23 cellular contexts compared by ENCODE assay signal in the genomic region with DNA sequence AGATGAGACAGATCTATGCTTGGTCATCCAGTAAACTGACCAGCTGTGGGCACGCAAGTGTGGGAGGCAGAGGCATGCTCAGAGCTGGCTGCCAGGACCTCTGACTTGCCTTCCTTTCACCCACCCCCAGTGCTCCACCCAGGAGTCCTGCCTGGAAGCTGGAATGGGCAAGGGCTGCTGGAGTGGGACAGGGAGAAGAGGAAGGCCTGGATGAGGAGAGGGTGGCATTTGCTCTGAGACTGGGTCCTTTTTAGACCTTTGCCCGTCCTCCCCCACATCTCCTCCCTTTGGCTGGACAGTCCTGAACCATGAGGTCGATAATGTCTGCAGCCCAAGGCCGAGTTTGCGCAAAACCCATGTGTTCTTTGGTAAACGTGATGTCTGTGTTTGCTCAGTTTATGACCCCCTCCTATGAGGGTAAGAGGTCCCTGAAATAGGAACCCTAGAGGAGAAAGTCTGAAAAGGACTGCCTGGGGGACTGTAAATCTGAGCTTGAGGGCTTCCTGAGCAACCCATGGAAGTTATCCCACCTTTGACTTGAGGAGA. TPM values are rescaled to one million over a fixed set of nuclear protein-coding genes. Genes with fewer than 3 reads are reported as not detected.
DNase-seq lines count a peak whose midpoint lies in the region; ATAC-seq, FAIRE-seq and TF ChIP-seq lines count a peak whose summit lies in the region.
"Had no signal": no experiment of that assay in that cellular context is flagged by ENCODE, and none has a peak within 500 bp of the region (broad histone marks: within the 10 kb centered on the region; RNA-seq: fewer than 3 reads in every experiment).

No MANE protein-coding gene starts in this region.

- POLR2A ChIA-PET in A549 (lab: Yijun Ruan, JAX) (interaction anchor here (1.2 kb wide), 1 partner anchor 21 kb away, joined by 4 read pairs; no protein-coding TSS in a partner anchor), K562 (lab: Yijun Ruan, JAX) (interaction anchor here (0.8 to 1.9 kb wide), 5 partner anchors 9 to 222 kb away, joined by 3 to 6 read pairs (median 4); a partner anchor contains a TSS)

- no peaks in the 10 kb centered on the region for H4K20me1 ChIP-seq in K562 (replicated peaks; ENCODE audit: control insufficient read depth, insufficient read depth, low read length)

- 69% methylated on average over 6 of the region's 6 CpGs for WGBS in A549 (ENCODE audit: missing lambda C conversion rate)
- WGBS in K562 (ENCODE audit: insufficient coverage, low coverage, missing lambda C conversion rate), result 38% methylated on average over 6 of the region's 6 CpGs

- in situ Hi-C loops in K562 (cut with MboI), result loop anchor here (5.0 kb wide), 1 partner anchor 139 kb away; no protein-coding TSS in a partner anchor

- H3K4me3 ChIP-seq in A549, result no peak overlapping the region
- no peak overlapping the region for H3K4me3 ChIP-seq in K562
- H3K4me3 ChIP-seq: esophagus muscularis mucosa, GM23338, upper lobe of left lung had no signal

- H2AFZ ChIP-seq in K562 (ENCODE audit: low read depth, low read length), result peak overlapping the region; percentile 69
- H2AFZ ChIP-seq: GM23338 had no signal

- peaks cover 51% of the 10 kb centered on the region for H3K4me1 ChIP-seq in A549
- H3K4me1 ChIP-seq in K562 (replicated peaks in 1 of 2; ENCODE audit: control insufficient read depth in 2 of 2, insufficient read depth in 2 of 2, low read length in 2 of 2), result peaks cover 26 to 36% of the 10 kb centered on the region in 2 experiments

- ATAC-seq in A549, result no peak
- ATAC-seq in K562, result no peak
- ATAC-seq in GM18867 (IDR thresholded peaks at IDR 0.05; ENCODE audit: unreplicated experiment), result no peak
- ATAC-seq: GM23338 had no signal

- CTCF ChIA-PET in A549 (lab: Yijun Ruan, JAX), result interaction anchor here (0.7 to 13.4 kb wide), 19 partner anchors 8 to 237 kb away, joined by 3 to 459 read pairs (median 32); a partner anchor contains a TSS
- CTCF ChIA-PET in K562 (lab: Yijun Ruan, JAX; ENCODE audit: low intra/inter-chr PET ratio), result interaction anchor here (0.9 to 2.2 kb wide), 3 partner anchors 144 to 188 kb away, joined by 5 to 20 read pairs (median 9); no protein-coding TSS in a partner anchor

- DNase-seq in A549 (ENCODE audit: low read depth in 1 of 2, low spot score in 1 of 2) (peak in 1 of 2 experiments; percentile 35), GM03348 (ENCODE audit: low spot score) (peak; percentile 29), K562 (ENCODE audit: extremely low read depth in 1 of 4, low spot score in 3 of 4) (no peak), myocyte (ENCODE audit: low read depth) (peak; percentile 59), NCI-H2081 treated with DMSO at 0.1 percent for 48 hours (lab: John Stamatoyannopoulos, UW) (no peak), midbrain (lab: John Stamatoyannopoulos, UW) (no peak), dedifferentiated amniotic fluid mesenchymal stem cell (ENCODE audit: extremely low spot score) (no peak)
- DNase-seq: activated CD4-positive, alpha-beta T cell treated with anti-CD3 and anti-CD28 coated beads, Interleukin-2, amount 10 ng/mL, durations not matched to agents 24 days and 14 days; activated naive CD4-positive, alpha-beta T cell treated with anti-CD3 and anti-CD28 coated beads, Interleukin-2, amount 50 U/mL, for 16 hours; DMS79 treated with DMSO at 0.1 percent for 48 hours; effector CD4-positive, alpha-beta T cell; NCI-H1930; NCI-H446 treated with DMSO at 0.1 percent for 48 hours; nephron progenitor cell; stimulated activated naive CD8-positive, alpha-beta T cell treated with anti-CD3 and anti-CD28 coated beads, Interleukin-15, Interleukin-2, amounts not matched to agents 100 U/mL and 50 U/mL, for 24 hours; upper lobe of left lung had no signal

- peak overlapping the region; percentile 57 to 99; a peak in 5 of 6 replicates for H3K27ac ChIP-seq in A549
- no peak overlapping the region for H3K27ac ChIP-seq in K562 (ENCODE audit: extremely low read depth, low read depth, low read length)
- H3K27ac ChIP-seq: esophagus muscularis mucosa, RWPE1, upper lobe of left lung had no signal

- H3K4me2 ChIP-seq in A549 (peak overlapping the region; percentile 55), K562 (ENCODE audit: insufficient read depth, low read length) (no peak overlapping the region)

- no peaks in the 10 kb centered on the region for H3K36me3 ChIP-seq in K562 (ENCODE audit: control insufficient read depth, insufficient read depth, low read length)
- H3K36me3 ChIP-seq: esophagus muscularis mucosa, upper lobe of left lung had no signal

- TF ChIP-seq CTCF in A549 (IDR thresholded peaks at IDR 0.05) (no peak), K562 (IDR thresholded peaks at IDR 0.05 in 2 of 3, conservative IDR thresholded peaks at IDR 0.05 in 1 of 3; ENCODE audit: insufficient read depth in 2 of 3, low read depth in 1 of 3, low read length in 3 of 3) (no peak)

- no peak for FAIRE-seq in A549 (lab: Jason Lieb, UNC)
- FAIRE-seq in K562 (lab: Jason Lieb, UNC), result no peak
- FAIRE-seq: TTC549 had no signal

- peaks cover 11% of the 10 kb centered on the region; the same call in 2 of the 3 replicates for H3K79me2 ChIP-seq in K562 (ENCODE audit: control insufficient read depth, insufficient read depth, low read length)

- TF ChIP-seq POLR2A in A549 (IDR thresholded peaks at IDR 0.05; ENCODE audit: low read length) (no peak), K562 (conservative IDR thresholded peaks at IDR 0.05) (no peak)

- BruUV-seq in K562 (replicated peaks; lab: Mats Ljungman, UMichigan), result no TSS peak

- TF ChIP-seq RAD21 in A549 (conservative IDR thresholded peaks at IDR 0.05 in 1 of 2, IDR thresholded peaks at IDR 0.05 in 1 of 2) (no peak), K562 (CRISPR knock-in tag; conservative IDR thresholded peaks at IDR 0.05 in 1 of 2, IDR thresholded peaks at IDR 0.05 in 1 of 2) (no peak)

- intact Hi-C loops in K562 (cut with micrococcal nuclease), result no loop called here

- TF ChIP-seq EP300 in A549 (IDR thresholded peaks at IDR 0.05) (no peak), K562 (IDR thresholded peaks at IDR 0.05; ENCODE audit: low read length) (no peak)

- H3K9me1 ChIP-seq in K562 (ENCODE audit: control insufficient read depth, insufficient read depth, low read length), result no peaks in the 10 kb centered on the region

- H3K27me3 ChIP-seq in K562 (ENCODE audit: control insufficient read depth in 2 of 2, insufficient read depth in 2 of 2, low read length in 2 of 2), result no peaks in the 10 kb centered on the region
- H3K27me3 ChIP-seq: upper lobe of left lung had no signal

- H3K9me3 ChIP-seq in A549 (no peaks in the 10 kb centered on the region), K562 (replicated peaks; ENCODE audit: control insufficient read depth, insufficient read depth, low read depth, low read length) (no peaks in the 10 kb centered on the region)
- H3K9me3 ChIP-seq: esophagus muscularis mucosa, upper lobe of left lung had no signal

- H3K9ac ChIP-seq in K562 (ENCODE audit: insufficient read depth in 1 of 2, low read depth in 2 of 2, low read length in 2 of 2), result peak overlapping the region in 1 of 2 experiments; percentile 62; a peak in 1 of 4 replicates

RNA-seq across cellular contexts. Expression of a gene that starts 3.8 kb away (rescaled TPM):
- polyA plus RNA-seq in A549 (2011; rRNA removed) (2.4 and 2.9 TPM in 2 replicates), A549 (2017; fragmentation: RNase III; extraction: RNeasy Plus Mini Kit Qiagen cat#74134 plus additional on column Dnase treatment) (0.50 to 0.74 TPM (median 0.67 TPM) in 3 replicates), K562 (2011; rRNA removed) (1.7 and 4.7 TPM in 2 replicates), K562 (2014; fragmentation: Illumina TruSeq; extraction: Trizol) (9.1 and 11.1 TPM in 2 replicates), K562 (2014; fragmentation: Nextera tagmentation; extraction: Ambion mirVana) (1 to 10 TPM; 1.9 TPM), K562 (2014; rRNA removed) (8.5 and 9.9 TPM in 2 replicates)
- 0.67 and 0.74 TPM in 2 replicates for polyA plus RNA-seq in A549 (2012; cell fraction: cytosol; rRNA removed)
- polyA plus RNA-seq in A549 (2012; cell fraction: nucleus; rRNA removed), result 1.3 TPM in 2 replicates
- polyA minus RNA-seq in A549 (2011; rRNA and poly(A)+ RNA removed), result 3.3 and 5.0 TPM in 2 replicates
- total RNA-seq in K562 (2011; cell fraction: chromatin; rRNA removed; ENCODE audit: low replicate concordance), result 6.1 and 10.9 TPM in 2 replicates
- 23.7 and 26.8 TPM in 2 replicates for total RNA-seq in K562 (2011; cell fraction: nucleolus; rRNA removed)
- total RNA-seq in K562 (2011; cell fraction: nucleoplasm; rRNA removed), result 12.3 and 17.1 TPM in 2 replicates
- total RNA-seq in K562 (2014; rRNA removed) (8.2 and 12.2 TPM in 2 replicates), K562 (2014; rRNA removed; fragmentation: Illumina TruSeq; extraction: Trizol) (5.6 and 7.3 TPM in 2 replicates), K562 (2015; rRNA removed; fragmentation: Illumina TruSeq; extraction: Trizol) (0.94 and 1.2 TPM in 2 replicates), K562 (2021) (8.6 and 9.4 TPM in 2 replicates), myocyte (12.2 and 15.7 TPM in 2 replicates)
- 4.7 and 6.2 TPM in 2 replicates for polyA plus RNA-seq in K562 (2011; cell fraction: cytosol; rRNA removed)
- 1.1 and 2.3 TPM in 2 replicates for polyA plus RNA-seq in K562 (2011; cell fraction: nucleus; rRNA removed)
- polyA plus RNA-seq in K562 (2012), result 4.7 and 106 TPM in 2 replicates
- polyA minus RNA-seq in K562 (2011; rRNA and poly(A)+ RNA removed), result 1.7 and 3.4 TPM in 2 replicates
- polyA minus RNA-seq in K562 (2011; cell fraction: cytosol; rRNA and poly(A)+ RNA removed), result 0.67 and 3.6 TPM in 2 replicates
- 1.2 and 2.7 TPM in 2 replicates for polyA minus RNA-seq in K562 (2011; cell fraction: nucleus; rRNA and poly(A)+ RNA removed)
- polyA plus RNA-seq in myocyte (2012), result 16.6 TPM
- total RNA-seq: esophagus muscularis mucosa, mesenteric fat pad, pulmonary artery endothelial cell had no signal

RNA-seq across cellular contexts. Expression of a gene that starts 8.3 kb away (rescaled TPM):
- 27.3 and 30.0 TPM in 2 replicates for polyA plus RNA-seq in A549 (2011; rRNA removed)
- 22.8 and 31.1 TPM in 2 replicates for polyA plus RNA-seq in A549 (2012; cell fraction: cytosol; rRNA removed)
- 95.0 and 106 TPM in 2 replicates for polyA plus RNA-seq in A549 (2012; cell fraction: nucleus; rRNA removed)
- 13.0 to 13.5 TPM (median 13.1 TPM) in 3 replicates for polyA plus RNA-seq in A549 (2017; fragmentation: RNase III; extraction: RNeasy Plus Mini Kit Qiagen cat#74134 plus additional on column Dnase treatment)
- polyA minus RNA-seq in A549 (2011; rRNA and poly(A)+ RNA removed), result 44.9 and 52.6 TPM in 2 replicates
- 1.4 and 2.9 TPM in 2 replicates for total RNA-seq in K562 (2011; cell fraction: chromatin; rRNA removed; ENCODE audit: low replicate concordance)
- total RNA-seq in K562 (2011; cell fraction: nucleolus; rRNA removed), result 1.0 and 1.3 TPM in 2 replicates
- total RNA-seq in K562 (2011; cell fraction: nucleoplasm; rRNA removed), result 2.0 and 2.7 TPM in 2 replicates
- total RNA-seq in K562 (2014; rRNA removed), result 0.33 and 0.41 TPM in 2 replicates
- 0.76 and 0.80 TPM in 2 replicates for total RNA-seq in K562 (2014; rRNA removed; fragmentation: Illumina TruSeq; extraction: Trizol)
- total RNA-seq in K562 (2015; rRNA removed; fragmentation: Illumina TruSeq; extraction: Trizol), result 0.30 and 2.2 TPM in 2 replicates
- 2.1 and 3.7 TPM in 2 replicates for total RNA-seq in K562 (2021)
- 0.33 and 1.1 TPM in 2 replicates for polyA plus RNA-seq in K562 (2011; rRNA removed)
- polyA plus RNA-seq in K562 (2011; cell fraction: cytosol; rRNA removed), result 0.63 and 0.64 TPM in 2 replicates
- 2.0 and 3.7 TPM in 2 replicates for polyA plus RNA-seq in K562 (2011; cell fraction: nucleus; rRNA removed)
- 2.2 and 3.2 TPM in 2 replicates for polyA plus RNA-seq in K562 (2012)
- 0.61 and 0.80 TPM in 2 replicates for polyA plus RNA-seq in K562 (2014; fragmentation: Illumina TruSeq; extraction: Trizol)
- under 1 TPM; 0.24 to 0.31 TPM for polyA plus RNA-seq in K562 (2014; fragmentation: Nextera tagmentation; extraction: Ambion mirVana)
- 0.51 and 0.64 TPM in 2 replicates for polyA plus RNA-seq in K562 (2014; rRNA removed)
- polyA minus RNA-seq in K562 (2011; rRNA and poly(A)+ RNA removed), result 0.36 and 0.81 TPM in 2 replicates
- not detected in 2 replicates for polyA minus RNA-seq in K562 (2011; cell fraction: cytosol; rRNA and poly(A)+ RNA removed)
- 0.33 and 0.81 TPM in 2 replicates for polyA minus RNA-seq in K562 (2011; cell fraction: nucleus; rRNA and poly(A)+ RNA removed)
- total RNA-seq in myocyte, result 0.56 and 0.78 TPM in 2 replicates
- 10.0 TPM for polyA plus RNA-seq in myocyte (2012)

RNA-seq across cellular contexts. Expression of a gene that starts 16.7 kb away (rescaled TPM):
- polyA plus RNA-seq in A549 (2011; rRNA removed) (0.07 and 0.08 TPM in 2 replicates), A549 (2017; fragmentation: RNase III; extraction: RNeasy Plus Mini Kit Qiagen cat#74134 plus additional on column Dnase treatment) (not detected in 3 replicates), K562 (2011; rRNA removed) (0.04 and 0.15 TPM in 2 replicates), K562 (2014; fragmentation: Illumina TruSeq; extraction: Trizol) (not detected in 2 replicates), K562 (2014; fragmentation: Nextera tagmentation; extraction: Ambion mirVana) (under 1 TPM in 1 of 2 experiments, not detected in 1; 0.17 TPM), K562 (2014; rRNA removed) (0.24 TPM in 1 of 2 replicates, not detected in the other)
- polyA plus RNA-seq in A549 (2012; cell fraction: cytosol; rRNA removed), result 0.03 and 0.08 TPM in 2 replicates
- 0.11 and 0.13 TPM in 2 replicates for polyA plus RNA-seq in A549 (2012; cell fraction: nucleus; rRNA removed)
- polyA minus RNA-seq in A549 (2011; rRNA and poly(A)+ RNA removed), result 0.08 TPM in 1 of 2 replicates, not detected in the other
- 0.19 TPM in 1 of 2 replicates, not detected in the other for total RNA-seq in K562 (2011; cell fraction: chromatin; rRNA removed; ENCODE audit: low replicate concordance)
- total RNA-seq in K562 (2011; cell fraction: nucleolus; rRNA removed), result 0.26 and 0.33 TPM in 2 replicates
- 0.31 and 0.44 TPM in 2 replicates for total RNA-seq in K562 (2011; cell fraction: nucleoplasm; rRNA removed)
- total RNA-seq in K562 (2014; rRNA removed) (not detected in 2 replicates), K562 (2014; rRNA removed; fragmentation: Illumina TruSeq; extraction: Trizol) (not detected in 2 replicates), K562 (2015; rRNA removed; fragmentation: Illumina TruSeq; extraction: Trizol) (0.07 TPM in 1 of 2 replicates, not detected in the other), K562 (2021) (0.07 TPM in 1 of 2 replicates, not detected in the other), myocyte (not detected in 2 replicates)
- polyA plus RNA-seq in K562 (2011; cell fraction: cytosol; rRNA removed), result 0.19 and 0.34 TPM in 2 replicates
- 0.13 TPM in 1 of 2 replicates, not detected in the other for polyA plus RNA-seq in K562 (2011; cell fraction: nucleus; rRNA removed)
- polyA plus RNA-seq in K562 (2012), result 0.18 and 1.1 TPM in 2 replicates
- 0.18 TPM in 1 of 2 replicates, not detected in the other for polyA minus RNA-seq in K562 (2011; rRNA and poly(A)+ RNA removed)
- polyA minus RNA-seq in K562 (2011; cell fraction: cytosol; rRNA and poly(A)+ RNA removed), result not detected in 2 replicates
- polyA minus RNA-seq in K562 (2011; cell fraction: nucleus; rRNA and poly(A)+ RNA removed), result 0.27 TPM in 1 of 2 replicates, not detected in the other
- 0.09 TPM for polyA plus RNA-seq in myocyte (2012)
- total RNA-seq: activated CD4-positive, alpha-beta T cell treated with anti-CD3 and anti-CD28 coated beads, Interleukin-2, amount 10 ng/mL, durations not matched to agents 24 days and 14 days; esophagus muscularis mucosa; GM23338; mesenteric fat pad; pulmonary artery endothelial cell; upper lobe of left lung had no signal

RNA-seq across cellular contexts. Expression of a gene that starts 20.5 kb away (rescaled TPM):
- polyA plus RNA-seq in A549 (2011; rRNA removed) (28.8 and 30.6 TPM in 2 replicates), A549 (2017; fragmentation: RNase III; extraction: RNeasy Plus Mini Kit Qiagen cat#74134 plus additional on column Dnase treatment) (14.0 to 14.7 TPM (median 14.4 TPM) in 3 replicates), K562 (2011; rRNA removed) (11.2 and 22.0 TPM in 2 replicates), K562 (2014; fragmentation: Illumina TruSeq; extraction: Trizol) (15.0 and 15.9 TPM in 2 replicates), K562 (2014; fragmentation: Nextera tagmentation; extraction: Ambion mirVana) (1 to 10 TPM; 3.3 to 3.7 TPM), K562 (2014; rRNA removed) (10.6 and 11.0 TPM in 2 replicates)
- polyA plus RNA-seq in A549 (2012; cell fraction: cytosol; rRNA removed), result 24.1 and 33.5 TPM in 2 replicates
- polyA plus RNA-seq in A549 (2012; cell fraction: nucleus; rRNA removed), result 44.2 and 64.6 TPM in 2 replicates
- polyA minus RNA-seq in A549 (2011; rRNA and poly(A)+ RNA removed), result 32.8 and 38.9 TPM in 2 replicates
- total RNA-seq in K562 (2011; cell fraction: chromatin; rRNA removed; ENCODE audit: low replicate concordance), result 41.6 and 89.7 TPM in 2 replicates
- 12.8 and 16.2 TPM in 2 replicates for total RNA-seq in K562 (2011; cell fraction: nucleolus; rRNA removed)
- 23.0 and 33.7 TPM in 2 replicates for total RNA-seq in K562 (2011; cell fraction: nucleoplasm; rRNA removed)
- total RNA-seq in K562 (2014; rRNA removed) (5.0 and 6.7 TPM in 2 replicates), K562 (2014; rRNA removed; fragmentation: Illumina TruSeq; extraction: Trizol) (9.0 and 10.5 TPM in 2 replicates), K562 (2015; rRNA removed; fragmentation: Illumina TruSeq; extraction: Trizol) (6.4 and 9.2 TPM in 2 replicates), K562 (2021) (15.5 and 18.8 TPM in 2 replicates), myocyte (20.3 and 24.6 TPM in 2 replicates)
- 14.6 and 17.9 TPM in 2 replicates for polyA plus RNA-seq in K562 (2011; cell fraction: cytosol; rRNA removed)
- polyA plus RNA-seq in K562 (2011; cell fraction: nucleus; rRNA removed), result 36.7 and 46.9 TPM in 2 replicates
- polyA plus RNA-seq in K562 (2012), result 11.4 and 26.6 TPM in 2 replicates
- polyA minus RNA-seq in K562 (2011; rRNA and poly(A)+ RNA removed), result 12.6 and 16.4 TPM in 2 replicates
- 10.8 and 24.8 TPM in 2 replicates for polyA minus RNA-seq in K562 (2011; cell fraction: cytosol; rRNA and poly(A)+ RNA removed)
- 9.3 and 13.4 TPM in 2 replicates for polyA minus RNA-seq in K562 (2011; cell fraction: nucleus; rRNA and poly(A)+ RNA removed)
- 27.9 TPM for polyA plus RNA-seq in myocyte (2012)

RNA-seq across cellular contexts. Expression of a gene that starts 28.4 kb away (rescaled TPM):
- polyA plus RNA-seq in A549 (2011; rRNA removed) (0.25 and 0.50 TPM in 2 replicates), A549 (2017; fragmentation: RNase III; extraction: RNeasy Plus Mini Kit Qiagen cat#74134 plus additional on column Dnase treatment) (0.20 to 0.29 TPM in 2 of 3 replicates, not detected in the other), K562 (2011; rRNA removed) (6.5 and 22.7 TPM in 2 replicates), K562 (2014; fragmentation: Illumina TruSeq; extraction: Trizol) (5.4 and 6.5 TPM in 2 replicates), K562 (2014; fragmentation: Nextera tagmentation; extraction: Ambion mirVana) (1 to 10 TPM; 1.5 to 2.0 TPM), K562 (2014; rRNA removed) (3.3 and 10.2 TPM in 2 replicates)
- polyA plus RNA-seq in A549 (2012; cell fraction: cytosol; rRNA removed), result 0.23 and 0.24 TPM in 2 replicates
- 0.62 and 0.77 TPM in 2 replicates for polyA plus RNA-seq in A549 (2012; cell fraction: nucleus; rRNA removed)
- not detected in 2 replicates for polyA minus RNA-seq in A549 (2011; rRNA and poly(A)+ RNA removed)
- 8.4 and 15.8 TPM in 2 replicates for total RNA-seq in K562 (2011; cell fraction: chromatin; rRNA removed; ENCODE audit: low replicate concordance)
- total RNA-seq in K562 (2011; cell fraction: nucleolus; rRNA removed), result 5.3 and 7.2 TPM in 2 replicates
- 7.3 and 8.5 TPM in 2 replicates for total RNA-seq in K562 (2011; cell fraction: nucleoplasm; rRNA removed)
- total RNA-seq in K562 (2014; rRNA removed) (3.8 and 4.6 TPM in 2 replicates), K562 (2014; rRNA removed; fragmentation: Illumina TruSeq; extraction: Trizol) (3.1 and 4.2 TPM in 2 replicates), K562 (2015; rRNA removed; fragmentation: Illumina TruSeq; extraction: Trizol) (5.1 and 5.8 TPM in 2 replicates), K562 (2021) (5.9 and 6.0 TPM in 2 replicates), myocyte (9.8 and 14.7 TPM in 2 replicates)
- polyA plus RNA-seq in K562 (2011; cell fraction: cytosol; rRNA removed), result 7.6 and 14.0 TPM in 2 replicates
- polyA plus RNA-seq in K562 (2011; cell fraction: nucleus; rRNA removed), result 53.3 and 109 TPM in 2 replicates
- 5.2 and 15.6 TPM in 2 replicates for polyA plus RNA-seq in K562 (2012)
- polyA minus RNA-seq in K562 (2011; rRNA and poly(A)+ RNA removed), result 2.8 and 7.2 TPM in 2 replicates
- 1.5 and 8.5 TPM in 2 replicates for polyA minus RNA-seq in K562 (2011; cell fraction: cytosol; rRNA and poly(A)+ RNA removed)
- polyA minus RNA-seq in K562 (2011; cell fraction: nucleus; rRNA and poly(A)+ RNA removed), result 4.3 and 13.0 TPM in 2 replicates
- 7.3 TPM for polyA plus RNA-seq in myocyte (2012)

Comparison
In these comparisons a context has a peak if more than half of its experiments do, and no peak if none do; other contexts are left out.
1. DNase-seq: peak in GM03348 (single experiment) and myocyte (single experiment); none in K562 (0 of 4), NCI-H2081 treated with DMSO at 0.1 percent for 48 hours (single experiment), midbrain (single experiment) and dedifferentiated amniotic fluid mesenchymal stem cell (single experiment).